1 cellular context compared by ENCODE assay signal in genomic region chr18:7760967-7761946, GRCh38.
A peak's percentile ranks its signal among the peaks of the same experiment; 100 is the strongest.
TF ChIP-seq lines count a peak whose summit lies in the region.

No MANE protein-coding gene starts in this region.

TF ChIP-seq in HepG2, 621 proteins besides CTCF, POLR2A, EP300 and RAD21 (continued from another document and continues in another):
- TF ChIP-seq FOXO4 (CRISPR knock-in tag; conservative IDR thresholded peaks at IDR 0.05) = no peak
- TF ChIP-seq ZNF574 (CRISPR knock-in tag; IDR thresholded peaks at IDR 0.05) = no peak
- TF ChIP-seq ARID2 (CRISPR knock-in tag; IDR thresholded peaks at IDR 0.05; ENCODE audit: borderline replicate concordance) = no peak
- no peak for TF ChIP-seq AGO1 (IDR thresholded peaks at IDR 0.05; ENCODE audit: low read depth, low read length, poor library complexity, severe bottlenecking)
- no peak for TF ChIP-seq ZNF281 (CRISPR knock-in tag; IDR thresholded peaks at IDR 0.05; ENCODE audit: borderline replicate concordance)
- TF ChIP-seq NFYC (CRISPR knock-in tag; IDR thresholded peaks at IDR 0.05) = no peak
- no peak for TF ChIP-seq ZNF850 (CRISPR knock-in tag; conservative IDR thresholded peaks at IDR 0.05)
- peak; percentile 38; the same call in 1 of the 2 replicates for TF ChIP-seq SOX5 (CRISPR knock-in tag; IDR thresholded peaks at IDR 0.05; ENCODE audit: borderline replicate concordance)
- no peak for TF ChIP-seq KLF11 (CRISPR knock-in tag; IDR thresholded peaks at IDR 0.05)
- TF ChIP-seq ZSCAN29 (CRISPR knock-in tag; conservative IDR thresholded peaks at IDR 0.05) = 0 out of 2 replicates have a peak, but pooled peaks have one; percentile 29
- TF ChIP-seq GPN1 (CRISPR knock-in tag; IDR thresholded peaks at IDR 0.05; ENCODE audit: borderline replicate concordance) = no peak
- TF ChIP-seq HINFP (CRISPR knock-in tag; IDR thresholded peaks at IDR 0.05; ENCODE audit: low read depth) = no peak
- TF ChIP-seq RCOR2 (CRISPR knock-in tag; IDR thresholded peaks at IDR 0.05) = 0 out of 2 replicates have a peak, but pooled peaks have one; percentile 27
- TF ChIP-seq NR3C1 (CRISPR knock-in tag; IDR thresholded peaks at IDR 0.05) = no peak
- no peak for TF ChIP-seq ZNF280D (CRISPR knock-in tag; IDR thresholded peaks at IDR 0.05)
- TF ChIP-seq NFIB (CRISPR knock-in tag; IDR thresholded peaks at IDR 0.05; ENCODE audit: borderline replicate concordance) = no peak
- TF ChIP-seq ZSCAN12 (CRISPR knock-in tag; IDR thresholded peaks at IDR 0.05) = no peak
- TF ChIP-seq ZNF775 (CRISPR knock-in tag; IDR thresholded peaks at IDR 0.05; ENCODE audit: borderline replicate concordance) = no peak
- TF ChIP-seq ZNF800 (CRISPR knock-in tag; IDR thresholded peaks at IDR 0.05) = no peak
- no peak for TF ChIP-seq PHF21A (CRISPR knock-in tag; IDR thresholded peaks at IDR 0.05)
- TF ChIP-seq SALL1 (CRISPR knock-in tag; IDR thresholded peaks at IDR 0.05) = peak; percentile 55; the same call in 1 of the 2 replicates
- TF ChIP-seq E2F5 (CRISPR knock-in tag; conservative IDR thresholded peaks at IDR 0.05) = no peak
- TF ChIP-seq SIX4 (CRISPR knock-in tag; IDR thresholded peaks at IDR 0.05) = no peak
- TF ChIP-seq RNF219 (CRISPR knock-in tag; IDR thresholded peaks at IDR 0.05) = no peak
- no peak for TF ChIP-seq FOXP1 (IDR thresholded peaks at IDR 0.05)
- TF ChIP-seq FOXP1 (CRISPR knock-in tag; IDR thresholded peaks at IDR 0.05) = peak; percentile 24; the same call in 1 of the 2 replicates
- no peak for TF ChIP-seq NR2C2 (CRISPR knock-in tag; IDR thresholded peaks at IDR 0.05; ENCODE audit: borderline replicate concordance)
- TF ChIP-seq PREB (CRISPR knock-in tag; IDR thresholded peaks at IDR 0.05) = no peak
- TF ChIP-seq ZNF207 (IDR thresholded peaks at IDR 0.05; ENCODE audit: borderline replicate concordance) = no peak
- TF ChIP-seq ZNF879 (CRISPR knock-in tag; IDR thresholded peaks at IDR 0.05) = no peak
- TF ChIP-seq DDIT3 (CRISPR knock-in tag; IDR thresholded peaks at IDR 0.05) = no peak
- TF ChIP-seq ZNF746 (CRISPR knock-in tag; IDR thresholded peaks at IDR 0.05) = no peak
- TF ChIP-seq DMAP1 (CRISPR knock-in tag; IDR thresholded peaks at IDR 0.05) = no peak
- TF ChIP-seq ZNF484 (CRISPR knock-in tag; IDR thresholded peaks at IDR 0.05; ENCODE audit: borderline replicate concordance, low read depth) = no peak
- TF ChIP-seq MAFK (conservative IDR thresholded peaks at IDR 0.05 in 1 of 2, IDR thresholded peaks at IDR 0.05 in 1 of 2; ENCODE audit: low read length in 2 of 2) = no peak
- TF ChIP-seq RARA (CRISPR knock-in tag; IDR thresholded peaks at IDR 0.05) = peak; percentile 22; the same call in 1 of the 2 replicates
- TF ChIP-seq ZNF543 (CRISPR knock-in tag; IDR thresholded peaks at IDR 0.05) = no peak
- no peak for TF ChIP-seq ATF4 (CRISPR knock-in tag; IDR thresholded peaks at IDR 0.05)
- no peak for TF ChIP-seq CAMTA2 (CRISPR knock-in tag; IDR thresholded peaks at IDR 0.05; ENCODE audit: borderline replicate concordance)
- TF ChIP-seq ZNF30 (CRISPR knock-in tag; IDR thresholded peaks at IDR 0.05) = no peak
- TF ChIP-seq FOXA3 (CRISPR knock-in tag; IDR thresholded peaks at IDR 0.05) = peak; percentile 49; the same call in 1 of the 2 replicates
- no peak for TF ChIP-seq HDAC1 (CRISPR knock-in tag; IDR thresholded peaks at IDR 0.05)
- no peak for TF ChIP-seq KDM4B (CRISPR knock-in tag; IDR thresholded peaks at IDR 0.05)
- no peak for TF ChIP-seq ZNF432 (CRISPR knock-in tag; IDR thresholded peaks at IDR 0.05; ENCODE audit: borderline replicate concordance)
- no peak for TF ChIP-seq CC2D1A (CRISPR knock-in tag; IDR thresholded peaks at IDR 0.05)
